37 cellular contexts compared by ENCODE assay signal in genomic region chr21:35282944-35283343, GRCh38.
"Had no signal": no experiment of that assay in that cellular context is flagged by ENCODE, and none has a peak within 500 bp of the region (broad histone marks: within the 10 kb centered on the region; RNA-seq: fewer than 3 reads in every experiment).

No MANE protein-coding gene starts in this region.

- DNase-seq: activated B cell treated with CpG ODN at 0.5 μM for 24 hours; activated CD4-positive, alpha-beta memory T cell treated with anti-CD3 and anti-CD28 coated beads for 36 hours; activated CD4-positive, alpha-beta T cell treated with anti-CD3 and anti-CD28 coated beads for 36 hours; activated CD4-positive, alpha-beta T cell treated with anti-CD3 and anti-CD28 coated beads for 48 hours; activated CD4-positive, alpha-beta T cell treated with anti-CD3 and anti-CD28 coated beads, Interleukin-2, amount 50 U/mL, for 1 hour; activated CD4-positive, alpha-beta T cell treated with anti-CD3 and anti-CD28 coated beads, Interleukin-2, amount 50 U/mL, for 4 hours; activated CD4-positive, CD25-positive, alpha-beta regulatory T cell treated with anti-CD3 and anti-CD28 coated beads, Interleukin-2, amount 50 U/mL, for 72 hours; activated CD8-positive, alpha-beta memory T cell treated with anti-CD3 and anti-CD28 coated beads, Interleukin-2, amount 50 U/mL, for 4 hours; activated CD8-positive, alpha-beta T cell treated with anti-CD3 and anti-CD28 coated beads for 36 hours; activated effector memory CD4-positive, alpha-beta T cell treated with anti-CD3 and anti-CD28 coated beads, Interleukin-2, amount 50 U/mL, for 16 hours; activated gamma-delta T cell treated with Interleukin-2 at 50 U/mL for 16 hours; activated naive CD4-positive, alpha-beta T cell; activated naive CD4-positive, alpha-beta T cell treated with anti-CD3 and anti-CD28 coated beads for 36 hours; activated naive CD4-positive, alpha-beta T cell treated with anti-CD3 and anti-CD28 coated beads, Interleukin-2, amount 50 U/mL, for 16 hours; activated naive CD8-positive, alpha-beta T cell treated with anti-CD3 and anti-CD28 coated beads for 36 hours; activated T-cell treated with anti-CD3 and anti-CD28 coated beads for 4 hours; activated T-cell treated with anti-CD3 and anti-CD28 coated beads, Interleukin-2, amount 50 U/mL, for 1 hour; activated T-cell treated with anti-CD3 and anti-CD28 coated beads, Interleukin-2, amount 50 U/mL, for 4 hours; activated T-cell treated with anti-CD3 and anti-CD28 coated beads, Interleukin-2, amount 50 U/mL, for 72 hours; amniotic stem cell; aorta; body of pancreas; brain microvascular endothelial cell; central memory CD4-positive, alpha-beta T cell; T-helper 1 cell; T-helper 2 cell; T-helper 9 cell had no signal

- H3K36me3 ChIP-seq: adrenal gland, brain microvascular endothelial cell, breast epithelium had no signal

- H3K9me3 ChIP-seq: body of pancreas had no signal

- FAIRE-seq: astrocyte, TTC549 had no signal

- H3K27me3 Mint-ChIP-seq: activated CD4-positive, alpha-beta T cell treated with anti-CD3 and anti-CD28 coated beads for 36 hours; activated T-helper 17 cell treated with anti-CD3 and anti-CD28 coated beads, Interleukin-2, amount 50 U/mL, for 72 hours had no signal

- H3K4me3 Mint-ChIP-seq: activated B cell treated with CpG ODN at 0.5 μM for 24 hours; activated CD4-positive, alpha-beta memory T cell treated with anti-CD3 and anti-CD28 coated beads for 36 hours; activated CD4-positive, alpha-beta T cell treated with anti-CD3 and anti-CD28 coated beads for 36 hours; activated CD8-positive, alpha-beta T cell treated with anti-CD3 and anti-CD28 coated beads for 36 hours; activated naive CD4-positive, alpha-beta T cell treated with anti-CD3 and anti-CD28 coated beads for 36 hours; activated naive CD8-positive, alpha-beta T cell treated with anti-CD3 and anti-CD28 coated beads for 36 hours; activated T-cell treated with anti-CD3 and anti-CD28 coated beads, Interleukin-2, amount 50 U/mL, for 4 hours; activated T-cell treated with anti-CD3 and anti-CD28 coated beads, Interleukin-2, amount 50 U/mL, for 72 hours; activated T-helper 1 cell treated with anti-CD3 and anti-CD28 coated beads, Interleukin-12 subunit alpha, Interleukin-12 subunit beta, Interleukin-2, Interleukin-4 antibody, amounts not matched to agents 30 ng/mL and 10 ng/mL and 1 ng/mL, durations not matched to agents 14 hours and 24 hours and 36 hours; activated T-helper 17 cell treated with anti-CD3 and anti-CD28 coated beads, Interleukin-2, amount 50 U/mL, for 72 hours; T-helper 1 cell treated with Interleukin-12 subunit alpha and Interleukin-12 subunit beta and Interleukin-4 antibody, amounts not matched to agents 30 μg/mL and 1 μg/mL, for 36 hours; T-helper 2 cell treated with Interferon-gamma antibody and Interleukin-4, amounts not matched to agents 5 μg/mL and 100 μg/mL, for 36 hours had no signal

- H3K4me3 ChIP-seq: adrenal gland, body of pancreas, breast epithelium had no signal

- H3K27ac ChIP-seq: adrenal gland, body of pancreas, brain microvascular endothelial cell, breast epithelium, VCaP had no signal

- H3K4me1 ChIP-seq: body of pancreas, breast epithelium had no signal

- ATAC-seq: activated CD4-positive, alpha-beta T cell treated with anti-CD3 and anti-CD28 coated beads for 36 hours; activated CD8-positive, alpha-beta T cell treated with anti-CD3 and anti-CD28 coated beads for 36 hours; activated naive CD4-positive, alpha-beta T cell treated with anti-CD3 and anti-CD28 coated beads, Interleukin-2, amount 50 U/mL, for 72 hours; activated T-cell treated with anti-CD3 and anti-CD28 coated beads, Interleukin-2, amount 50 U/mL, for 4 hours; activated T-cell treated with anti-CD3 and anti-CD28 coated beads, Interleukin-2, amount 50 U/mL, for 72 hours; activated T-helper 17 cell treated with anti-CD3 and anti-CD28 coated beads, Interleukin-2, amount 50 U/mL, for 72 hours; body of pancreas had no signal

- H3K27ac Mint-ChIP-seq: activated B cell treated with CpG ODN at 0.5 μM for 24 hours; activated CD4-positive, alpha-beta memory T cell treated with anti-CD3 and anti-CD28 coated beads for 36 hours; activated CD4-positive, alpha-beta T cell treated with anti-CD3 and anti-CD28 coated beads for 36 hours; activated CD8-positive, alpha-beta T cell treated with anti-CD3 and anti-CD28 coated beads for 36 hours; activated naive CD4-positive, alpha-beta T cell treated with anti-CD3 and anti-CD28 coated beads for 36 hours; activated naive CD4-positive, alpha-beta T cell treated with anti-CD3 and anti-CD28 coated beads, Interleukin-2, amount 50 U/mL, for 72 hours; activated naive CD8-positive, alpha-beta T cell treated with anti-CD3 and anti-CD28 coated beads for 36 hours; activated T-cell treated with anti-CD3 and anti-CD28 coated beads, Interleukin-2, amount 50 U/mL, for 72 hours; activated T-helper 1 cell treated with anti-CD3 and anti-CD28 coated beads, Interleukin-12 subunit alpha, Interleukin-12 subunit beta, Interleukin-2, Interleukin-4 antibody, amounts not matched to agents 30 ng/mL and 10 ng/mL and 1 ng/mL, durations not matched to agents 14 hours and 24 hours and 36 hours; activated T-helper 17 cell treated with anti-CD3 and anti-CD28 coated beads, Interleukin-2, amount 50 U/mL, for 72 hours; T-helper 1 cell treated with Interleukin-12 subunit alpha and Interleukin-12 subunit beta and Interleukin-4 antibody, amounts not matched to agents 30 μg/mL and 1 μg/mL, for 36 hours; T-helper 2 cell treated with Interferon-gamma antibody and Interleukin-4, amounts not matched to agents 5 μg/mL and 100 μg/mL, for 36 hours had no signal

- H3K27me3 ChIP-seq: adrenal gland, body of pancreas, brain microvascular endothelial cell, breast epithelium had no signal
